Comparison of ENCODE assay signal across 8 cellular contexts in genomic region chr6:100099189-100100074, GRCh38.
DNase-seq lines count a peak whose midpoint lies in the region; ATAC-seq and TF ChIP-seq lines count a peak whose summit lies in the region.

No MANE protein-coding gene starts in this region.

- H3K27ac ChIP-seq in DOHH2 (ENCODE audit: low read depth, low read length): no peak overlapping the region
- no peak overlapping the region for H3K27ac ChIP-seq in SK-N-SH (ENCODE audit: low read depth in 2 of 2, low read length in 1 of 2)

- no peaks in the 10 kb centered on the region for H3K79me2 ChIP-seq in DOHH2 (ENCODE audit: control insufficient read depth, low read length)
- H3K79me2 ChIP-seq in SK-N-SH (ENCODE audit: insufficient read depth): no peaks in the 10 kb centered on the region

- POLR2A ChIA-PET in SK-N-SH (lab: Yijun Ruan, JAX): no interaction called here

- no peak overlapping the region for H3K9ac ChIP-seq in SK-N-SH

- H3K4me1 ChIP-seq in DOHH2 (ENCODE audit: control insufficient read depth, low read length): no peaks in the 10 kb centered on the region
- H3K4me1 ChIP-seq in SK-N-SH (ENCODE audit: control insufficient read depth in 1 of 2, insufficient read depth in 2 of 2, low read depth in 1 of 2, low read length in 1 of 2): no peaks in the 10 kb centered on the region

- TF ChIP-seq EP300 in SK-N-SH (IDR thresholded peaks at IDR 0.05; ENCODE audit: borderline replicate concordance in 1 of 2, low read depth in 1 of 2, low read length in 1 of 2): no peak

- CTCF ChIA-PET in SK-N-SH (lab: Yijun Ruan, JAX): interaction anchor here (0.7 to 6.3 kb wide), 23 partner anchors 8 to 565 kb away, joined by 3 to 61 read pairs (median 4); partner anchors contain the start of gene SIM1

- H2AFZ ChIP-seq in SK-N-SH (ENCODE audit: low read depth): no peak overlapping the region

- H3K9me2 ChIP-seq in DOHH2 (replicated peaks; ENCODE audit: control insufficient read depth, low read length) (no peaks in the 10 kb centered on the region), SK-N-SH (no peaks in the 10 kb centered on the region)

- H3K27me3 ChIP-seq in DOHH2 (ENCODE audit: control insufficient read depth, low read length): peaks cover 12% of the 10 kb centered on the region; the same call in 1 of the 2 replicates
- peaks cover 17% of the 10 kb centered on the region; the same call in 1 of the 2 replicates for H3K27me3 ChIP-seq in SK-N-SH (ENCODE audit: insufficient read depth)

- H4K20me1 ChIP-seq in DOHH2 (ENCODE audit: control insufficient read depth, insufficient read depth, low read depth, low read length) (no peaks in the 10 kb centered on the region), SK-N-SH (ENCODE audit: insufficient read depth) (no peaks in the 10 kb centered on the region)

- H3K9me3 ChIP-seq in DOHH2 (ENCODE audit: control insufficient read depth, insufficient read depth, low read length): no peaks in the 10 kb centered on the region
- H3K9me3 ChIP-seq in SK-N-SH: no peaks in the 10 kb centered on the region

- H3K4me3 ChIP-seq in DOHH2 (ENCODE audit: low read length) (no peak overlapping the region), SK-N-SH (ENCODE audit: low read depth in 2 of 2, low read length in 1 of 2) (no peak overlapping the region)

- DNase-seq in HT-29 (ENCODE audit: low spot score) (peak; percentile 54), SK-N-SH (peak; percentile 4), iris pigment epithelial cell (ENCODE audit: low read depth) (peak; percentile 34)
- no peak for DNase-seq in stimulated activated CD4-positive, alpha-beta T cell treated with anti-CD3 and anti-CD28 coated beads, Interleukin-2, amount 100 ng/mL, for 24 hours
- DNase-seq in activated CD4-positive, CD25-positive, alpha-beta regulatory T cell treated with anti-CD3 and anti-CD28 coated beads, Interleukin-2, amount 50 U/mL, for 72 hours: no peak

- peak; percentile 55 for TF ChIP-seq RAD21 in SK-N-SH (IDR thresholded peaks at IDR 0.05; ENCODE audit: low read length)

- 3% methylated on average over 4 of the region's 4 CpGs for WGBS in SK-N-SH (ENCODE audit: low lambda C conversion rate)

- TF ChIP-seq CTCF in DOHH2 (IDR thresholded peaks at IDR 0.05; ENCODE audit: low read depth, low read length, poor library complexity, severe bottlenecking) (peak; percentile 76), SK-N-SH (IDR thresholded peaks at IDR 0.05) (peak; percentile 81)

- H3F3A ChIP-seq in DOHH2 (ENCODE audit: control insufficient read depth, insufficient read depth) (no peaks in the 10 kb centered on the region), SK-N-SH (replicated peaks; ENCODE audit: insufficient read depth) (no peaks in the 10 kb centered on the region)

- no peaks in the 10 kb centered on the region for H3K36me3 ChIP-seq in DOHH2 (ENCODE audit: control insufficient read depth, low read length)
- H3K36me3 ChIP-seq in SK-N-SH (replicated peaks in 1 of 2; ENCODE audit: control insufficient read depth in 1 of 2, insufficient read depth in 2 of 2, low read length in 1 of 2): no peaks in the 10 kb centered on the region

- H3K4me2 ChIP-seq in DOHH2 (ENCODE audit: low read length) (no peak overlapping the region), SK-N-SH (no peak overlapping the region)

- ATAC-seq in GM18873 (IDR thresholded peaks at IDR 0.05; ENCODE audit: low FRiP score, unreplicated experiment) (no peak), GM19395 (IDR thresholded peaks at IDR 0.05; ENCODE audit: unreplicated experiment) (no peak)

TF ChIP-seq in SK-N-SH, 30 proteins besides CTCF, POLR2A, EP300 and RAD21:
- TF ChIP-seq PBX3 (IDR thresholded peaks at IDR 0.05): no peak
- TF ChIP-seq SMC3 (IDR thresholded peaks at IDR 0.05; ENCODE audit: low read depth, low read length): peak; percentile 39; the same call in 1 of the 2 replicates
TF ChIP-seq in SK-N-SH: peak in this region for 1.

Comparison
In these comparisons a context has a peak if more than half of its experiments do, and no peak if none do; other contexts are left out.
1. DNase-seq: peak in HT-29 (single experiment), SK-N-SH (single experiment) and iris pigment epithelial cell (single experiment); none in stimulated activated CD4-positive, alpha-beta T cell treated with anti-CD3 and anti-CD28 coated beads, Interleukin-2, amount 100 ng/mL, for 24 hours (0 of 2) and activated CD4-positive, CD25-positive, alpha-beta regulatory T cell treated with anti-CD3 and anti-CD28 coated beads, Interleukin-2, amount 50 U/mL, for 72 hours (single experiment).